In genomic region chr7:98479318-98479717, GRCh38 we compare ENCODE assay signal across 27 cellular contexts.
"Had no signal": no experiment of that assay in that cellular context is flagged by ENCODE, and none has a peak within 500 bp of the region (broad histone marks: within the 10 kb centered on the region; RNA-seq: fewer than 3 reads in every experiment).

No MANE protein-coding gene starts in this region.

- H3K27me3 ChIP-seq: neural progenitor cell, ovary, suprapubic skin, testis, transverse colon, upper lobe of right lung, uterus had no signal

- H3K9me3 ChIP-seq: ovary, psoas muscle, suprapubic skin, testis, transverse colon, upper lobe of right lung, uterus had no signal

- H3K4me2 ChIP-seq: neural progenitor cell, smooth muscle cell had no signal

- DNase-seq: natural killer cell; occipital lobe; ovary; psoas muscle; right cardiac atrium; spleen; stimulated activated CD4-positive, alpha-beta T cell treated with anti-CD3 and anti-CD28 coated beads, Interleukin-12 subunit alpha, Interleukin-12 subunit beta, amount 100 ng/mL, for 4 hours; stimulated activated CD4-positive, alpha-beta T cell treated with anti-CD3 and anti-CD28 coated beads, Interleukin-1b, Interleukin-23, amount 100 ng/mL, for 48 hours; stimulated activated CD4-positive, alpha-beta T cell treated with anti-CD3 and anti-CD28 coated beads, Interleukin-4, amount 100 ng/mL, for 1 hour; stimulated activated CD4-positive, alpha-beta T cell treated with anti-CD3 and anti-CD28 coated beads, Interleukin-4, amount 100 ng/mL, for 4 hours; stimulated activated CD8-positive, alpha-beta memory T cell treated with anti-CD3 and anti-CD28 coated beads, Interleukin-4, amount 100 ng/mL, for 48 hours; stimulated activated naive CD4-positive, alpha-beta T cell; stimulated activated naive CD8-positive, alpha-beta T cell treated with anti-CD3 and anti-CD28 coated beads, Interleukin-15, amount 100 ng/mL, for 72 hours; stimulated activated naive CD8-positive, alpha-beta T cell treated with anti-CD3 and anti-CD28 coated beads, Interleukin-15, Interleukin-2, amounts not matched to agents 100 U/mL and 50 U/mL, for 24 hours; substantia nigra; testis; tibial artery; transverse colon; upper lobe of right lung; uterus had no signal

- H3K4me3 ChIP-seq: neural progenitor cell, ovary, psoas muscle, skin epidermis, smooth muscle cell, spleen, suprapubic skin, testis, tibial artery, transverse colon, upper lobe of right lung, uterus had no signal

- H2AFZ ChIP-seq: neural progenitor cell, parathyroid adenoma had no signal

- ATAC-seq: natural killer cell; psoas muscle; right cardiac atrium; sciatic nerve; stimulated activated memory B cell treated with anti-CD40 and anti-IgM and Interleukin-4, amounts not matched to agents 10 μg/mL and 1 μg/mL and 100 μg/mL, for 72 hours; stimulated activated naive CD8-positive, alpha-beta T cell treated with anti-CD3 and anti-CD28 coated beads, Interleukin-15, amount 100 ng/mL, for 72 hours; stimulated activated naive CD8-positive, alpha-beta T cell treated with anti-CD3 and anti-CD28 coated beads, Interleukin-15, Interleukin-2, amounts not matched to agents 100 U/mL and 50 U/mL, for 24 hours; upper lobe of right lung had no signal

- H3K9ac ChIP-seq: neural progenitor cell, parathyroid adenoma had no signal

- H3K36me3 ChIP-seq: neural progenitor cell, ovary, spleen, suprapubic skin, tibial artery, transverse colon, upper lobe of right lung, uterus had no signal

- H3K4me1 ChIP-seq: neural progenitor cell, parathyroid adenoma, psoas muscle, spleen, suprapubic skin, testis, tibial artery, transverse colon, upper lobe of right lung, uterus had no signal

- H3K27ac ChIP-seq: neural progenitor cell, ovary, parathyroid adenoma, psoas muscle, skin epidermis, spleen, suprapubic skin, testis, tibial artery, transverse colon, upper lobe of right lung, uterus had no signal
